In genomic region chr12:27207626-27208413, GRCh38 we compare ENCODE assay signal across 8 cellular contexts. TPM values are rescaled to one million over a fixed set of nuclear protein-coding genes. Genes with fewer than 3 reads are reported as not detected.
A peak's percentile ranks its signal among the peaks of the same experiment; 100 is the strongest.
DNase-seq lines count a peak whose midpoint lies in the region; ATAC-seq and TF ChIP-seq lines count a peak whose summit lies in the region.

No MANE protein-coding gene starts in this region.

- H3K9me3 ChIP-seq in heart right ventricle = peaks cover 0 to 21% (median 0%) of the 10 kb centered on the region in 11 donors

- no peaks in the 10 kb centered on the region for H3K4me1 ChIP-seq in heart right ventricle

- peak; percentile 89 for ATAC-seq in GM18505 (IDR thresholded peaks at IDR 0.05; ENCODE audit: unreplicated experiment)
- peak; percentile 80 for ATAC-seq in GM21390 (IDR thresholded peaks at IDR 0.05; ENCODE audit: unreplicated experiment)
- ATAC-seq in HG03439 (IDR thresholded peaks at IDR 0.05; ENCODE audit: unreplicated experiment) = peak; percentile 69
- ATAC-seq in heart right ventricle = no peak

- WGBS in heart right ventricle, 2 donors = 72 to 76% methylated on average over 9 of the region's 9 CpGs

- no peaks in the 10 kb centered on the region for H3K27me3 ChIP-seq in heart right ventricle

- H3K36me3 ChIP-seq in heart right ventricle = no peaks in the 10 kb centered on the region

- no peak for TF ChIP-seq POLR2A in GM18505 (IDR thresholded peaks at IDR 0.05; ENCODE audit: borderline replicate concordance, extremely low read depth, insufficient read depth, insufficient read length)

- no peak for TF ChIP-seq CTCF in heart right ventricle (IDR thresholded peaks at IDR 0.05)

- intact Hi-C loops in heart right ventricle (cut with DNase I) = no loop called here

- H3K27ac ChIP-seq in heart right ventricle = no peak overlapping the region

- DNase-seq in glomerular visceral epithelial cell (ENCODE audit: extremely low spot score) (peak; percentile 50), NCI-H524 (lab: John Stamatoyannopoulos, UW) (no peak), heart right ventricle (no peak), DMS153 (lab: John Stamatoyannopoulos, UW) (no peak), NOMO-1 treated with dmso at 0.1 percent for 144 hours (lab: John Stamatoyannopoulos, UW; ENCODE audit: unreplicated experiment) (no peak)

- no peak overlapping the region for H3K4me3 ChIP-seq in heart right ventricle

RNA-seq across cellular contexts. Expression of gene STK38L, which starts 36.3 kb away (rescaled TPM):
- 100 to 1,000 TPM in 5 of 10 donors, 10 to 100 TPM in 5; 40.7 to 165 (median 104) TPM for total RNA-seq in heart right ventricle
- 10 to 100 TPM in 1 of 2 donors, 1 to 10 TPM in 1; 9.5 to 23.5 TPM for polyA plus RNA-seq in heart right ventricle

Comparison
In these comparisons a context has a peak if more than half of its experiments do, and no peak if none do; other contexts are left out.
1. ATAC-seq: peak in GM18505 (single experiment), GM21390 (single experiment) and HG03439 (single experiment); none in heart right ventricle (0 of 8).